ENCODE assay signal across 1 cellular context in genomic region chr10:79398642-79399041, GRCh38.
TF ChIP-seq lines count a peak whose summit lies in the region.

No MANE protein-coding gene starts in this region.

TF ChIP-seq in K562, 482 proteins besides CTCF, POLR2A, EP300 and RAD21 (continued from another document):
- TF ChIP-seq ZKSCAN1 (IDR thresholded peaks at IDR 0.05; ENCODE audit: low read depth, low read length) (no peak), ZNF668 (CRISPR knock-in tag; IDR thresholded peaks at IDR 0.05) (no peak), TCF3 (CRISPR knock-in tag; IDR thresholded peaks at IDR 0.05) (no peak), CBX1 (IDR thresholded peaks at IDR 0.05; ENCODE audit: low read depth) (no peak), NKRF (IDR thresholded peaks at IDR 0.05; ENCODE audit: borderline replicate concordance) (no peak), TAF15 (IDR thresholded peaks at IDR 0.05; ENCODE audit: low read depth, low read length) (no peak), ZNF347 (CRISPR knock-in tag; IDR thresholded peaks at IDR 0.05; ENCODE audit: low read depth) (no peak), RAD51 (IDR thresholded peaks at IDR 0.05; ENCODE audit: borderline replicate concordance, low read depth) (no peak), CC2D1A (IDR thresholded peaks at IDR 0.05) (no peak), ZNF436 (CRISPR knock-in tag; IDR thresholded peaks at IDR 0.05) (no peak), FOXP4 (CRISPR knock-in tag; IDR thresholded peaks at IDR 0.05; ENCODE audit: borderline replicate concordance) (no peak), SPI1 (IDR thresholded peaks at IDR 0.05; ENCODE audit: borderline replicate concordance, low read depth, low read length) (no peak), MYNN (IDR thresholded peaks at IDR 0.05) (no peak), MYNN (CRISPR knock-in tag; IDR thresholded peaks at IDR 0.05) (no peak), NFIX (CRISPR knock-in tag; IDR thresholded peaks at IDR 0.05; ENCODE audit: low read depth) (no peak), ZNF224 (CRISPR knock-in tag; IDR thresholded peaks at IDR 0.05) (no peak), ZNF124 (CRISPR knock-in tag; IDR thresholded peaks at IDR 0.05) (no peak)
- TF ChIP-seq, protein P1, sequence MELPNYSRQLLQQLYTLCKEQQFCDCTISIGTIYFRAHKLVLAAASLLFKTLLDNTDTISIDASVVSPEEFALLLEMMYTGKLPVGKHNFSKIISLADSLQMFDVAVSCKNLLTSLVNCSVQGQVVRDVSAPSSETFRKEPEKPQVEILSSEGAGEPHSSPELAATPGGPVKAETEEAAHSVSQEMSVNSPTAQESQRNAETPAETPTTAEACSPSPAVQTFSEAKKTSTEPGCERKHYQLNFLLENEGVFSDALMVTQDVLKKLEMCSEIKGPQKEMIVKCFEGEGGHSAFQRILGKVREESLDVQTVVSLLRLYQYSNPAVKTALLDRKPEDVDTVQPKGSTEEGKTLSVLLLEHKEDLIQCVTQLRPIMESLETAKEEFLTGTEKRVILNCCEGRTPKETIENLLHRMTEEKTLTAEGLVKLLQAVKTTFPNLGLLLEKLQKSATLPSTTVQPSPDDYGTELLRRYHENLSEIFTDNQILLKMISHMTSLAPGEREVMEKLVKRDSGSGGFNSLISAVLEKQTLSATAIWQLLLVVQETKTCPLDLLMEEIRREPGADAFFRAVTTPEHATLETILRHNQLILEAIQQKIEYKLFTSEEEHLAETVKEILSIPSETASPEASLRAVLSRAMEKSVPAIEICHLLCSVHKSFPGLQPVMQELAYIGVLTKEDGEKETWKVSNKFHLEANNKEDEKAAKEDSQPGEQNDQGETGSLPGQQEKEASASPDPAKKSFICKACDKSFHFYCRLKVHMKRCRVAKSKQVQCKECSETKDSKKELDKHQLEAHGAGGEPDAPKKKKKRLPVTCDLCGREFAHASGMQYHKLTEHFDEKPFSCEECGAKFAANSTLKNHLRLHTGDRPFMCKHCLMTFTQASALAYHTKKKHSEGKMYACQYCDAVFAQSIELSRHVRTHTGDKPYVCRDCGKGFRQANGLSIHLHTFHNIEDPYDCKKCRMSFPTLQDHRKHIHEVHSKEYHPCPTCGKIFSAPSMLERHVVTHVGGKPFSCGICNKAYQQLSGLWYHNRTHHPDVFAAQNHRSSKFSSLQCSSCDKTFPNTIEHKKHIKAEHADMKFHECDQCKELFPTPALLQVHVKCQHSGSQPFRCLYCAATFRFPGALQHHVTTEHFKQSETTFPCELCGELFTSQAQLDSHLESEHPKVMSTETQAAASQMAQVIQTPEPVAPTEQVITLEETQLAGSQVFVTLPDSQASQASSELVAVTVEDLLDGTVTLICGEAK (IDR thresholded peaks at IDR 0.05), result no peak
- TF ChIP-seq, protein P1 (CRISPR knock-in tag; IDR thresholded peaks at IDR 0.05), result no peak
- TF ChIP-seq, protein P2, sequence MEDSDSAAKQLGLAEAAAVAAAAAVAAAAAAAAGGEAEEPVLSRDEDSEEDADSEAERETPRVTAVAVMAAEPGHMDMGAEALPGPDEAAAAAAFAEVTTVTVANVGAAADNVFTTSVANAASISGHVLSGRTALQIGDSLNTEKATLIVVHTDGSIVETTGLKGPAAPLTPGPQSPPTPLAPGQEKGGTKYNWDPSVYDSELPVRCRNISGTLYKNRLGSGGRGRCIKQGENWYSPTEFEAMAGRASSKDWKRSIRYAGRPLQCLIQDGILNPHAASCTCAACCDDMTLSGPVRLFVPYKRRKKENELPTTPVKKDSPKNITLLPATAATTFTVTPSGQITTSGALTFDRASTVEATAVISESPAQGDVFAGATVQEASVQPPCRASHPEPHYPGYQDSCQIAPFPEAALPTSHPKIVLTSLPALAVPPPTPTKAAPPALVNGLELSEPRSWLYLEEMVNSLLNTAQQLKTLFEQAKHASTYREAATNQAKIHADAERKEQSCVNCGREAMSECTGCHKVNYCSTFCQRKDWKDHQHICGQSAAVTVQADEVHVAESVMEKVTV (CRISPR knock-in tag; IDR thresholded peaks at IDR 0.05), result no peak
- TF ChIP-seq, protein P3, sequence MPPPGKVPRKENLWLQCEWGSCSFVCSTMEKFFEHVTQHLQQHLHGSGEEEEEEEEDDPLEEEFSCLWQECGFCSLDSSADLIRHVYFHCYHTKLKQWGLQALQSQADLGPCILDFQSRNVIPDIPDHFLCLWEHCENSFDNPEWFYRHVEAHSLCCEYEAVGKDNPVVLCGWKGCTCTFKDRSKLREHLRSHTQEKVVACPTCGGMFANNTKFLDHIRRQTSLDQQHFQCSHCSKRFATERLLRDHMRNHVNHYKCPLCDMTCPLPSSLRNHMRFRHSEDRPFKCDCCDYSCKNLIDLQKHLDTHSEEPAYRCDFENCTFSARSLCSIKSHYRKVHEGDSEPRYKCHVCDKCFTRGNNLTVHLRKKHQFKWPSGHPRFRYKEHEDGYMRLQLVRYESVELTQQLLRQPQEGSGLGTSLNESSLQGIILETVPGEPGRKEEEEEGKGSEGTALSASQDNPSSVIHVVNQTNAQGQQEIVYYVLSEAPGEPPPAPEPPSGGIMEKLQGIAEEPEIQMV (tag; conservative IDR thresholded peaks at IDR 0.05; ENCODE audit: low read depth), result no peak
